Comparison of ENCODE assay signal across 8 cellular contexts in genomic region chr7:135977020-135977741, GRCh38. TPM values are rescaled to one million over a fixed set of nuclear protein-coding genes. Genes with fewer than 3 reads are reported as not detected.
DNase-seq lines count a peak whose midpoint lies in the region; ATAC-seq and TF ChIP-seq lines count a peak whose summit lies in the region.

Gene MTPN, minus strand, starts transcription at chr7:135977359. Its CDS starts 259 bp downstream, at chr7:135977100.

- ATAC-seq in GM18870 (IDR thresholded peaks at IDR 0.05; ENCODE audit: unreplicated experiment) (peak; percentile 41), HG03135 (IDR thresholded peaks at IDR 0.05; ENCODE audit: unreplicated experiment) (peak; percentile 54)

- H3K4me1 ChIP-seq in ACC112 (ENCODE audit: control insufficient read depth, insufficient read depth, low read length, unreplicated experiment) (peaks cover 31% of the 10 kb centered on the region), breast epithelium (no peaks in the 10 kb centered on the region), skeletal muscle tissue (ENCODE audit: control insufficient read depth in 3 of 3, insufficient read depth in 3 of 3, low read length in 3 of 3) (peaks cover 12 to 19% (median 15%) of the 10 kb centered on the region in 3 donors)

- H3K9ac ChIP-seq in skeletal muscle tissue (ENCODE audit: low read depth in 1 of 3, low read length in 3 of 3): peak within 1 kb of the TSS; percentile 79 to 89 (median 88)

- peaks cover 50% of the 10 kb centered on the region for H3K79me2 ChIP-seq in ACC112 (ENCODE audit: control insufficient read depth, insufficient read depth, low read length, unreplicated experiment)

- H3K4me3 ChIP-seq in ACC112 (ENCODE audit: low read depth, low read length) (peak within 1 kb of the TSS; percentile 84), breast epithelium (peak within 1 kb of the TSS; percentile 92 to 96 (median 95)), iPS-18c (ENCODE audit: insufficient read depth, low read depth, low read length) (peak within 1 kb of the TSS; percentile 94), skeletal muscle tissue (ENCODE audit: low read length in 3 of 3) (peak within 1 kb of the TSS; percentile 88 to 93 (median 91))

- TF ChIP-seq POLR2A in breast epithelium (IDR thresholded peaks at IDR 0.05): no peak

- H3K27me3 ChIP-seq in ACC112 (ENCODE audit: insufficient read depth, low read length): no peaks in the 10 kb centered on the region
- no peaks in the 10 kb centered on the region for H3K27me3 ChIP-seq in breast epithelium
- H3K27me3 ChIP-seq in skeletal muscle tissue (ENCODE audit: control insufficient read depth in 3 of 3, insufficient read depth in 3 of 3, low read length in 3 of 3): no peaks in the 10 kb centered on the region

- peak; percentile 98 for DNase-seq in NCI-H2196 treated with DMSO at 0.1 percent for 48 hours (lab: John Stamatoyannopoulos, UW; ENCODE audit: unreplicated experiment)
- DNase-seq in breast epithelium (ENCODE audit: low spot score in 2 of 2): peak; percentile 98

- H3K27ac ChIP-seq in ACC112 (ENCODE audit: low read depth, low read length): peak within 1 kb of the TSS; percentile 21; the same call in 1 of the 2 replicates
- peak within 1 kb of the TSS; percentile 79 for H3K27ac ChIP-seq in VCaP
- H3K27ac ChIP-seq in breast epithelium: peak within 1 kb of the TSS; percentile 88 to 94
- H3K27ac ChIP-seq in skeletal muscle tissue (ENCODE audit: low read depth, low read length): peak within 1 kb of the TSS; percentile 80

- intact Hi-C loops in breast epithelium (cut with DNase I; ENCODE audit: low total_unique reads): loop anchor here (10.0 kb wide), 1 partner anchor 1222 kb away; no protein-coding TSS in a partner anchor

- peak within 1 kb of the TSS; percentile 88 for H2AFZ ChIP-seq in ACC112 (ENCODE audit: low read length, unreplicated experiment)

- peaks cover 5% of the 10 kb centered on the region for H3K36me3 ChIP-seq in ACC112 (ENCODE audit: insufficient read depth, low read length)
- no peaks in the 10 kb centered on the region for H3K36me3 ChIP-seq in breast epithelium
- peaks cover 0 to 3% (median 0%) of the 10 kb centered on the region in 3 donors for H3K36me3 ChIP-seq in skeletal muscle tissue (ENCODE audit: control insufficient read depth in 3 of 3, insufficient read depth in 3 of 3, low read length in 3 of 3)

- no peak for TF ChIP-seq CTCF in VCaP (conservative IDR thresholded peaks at IDR 0.05)
- no peak for TF ChIP-seq CTCF in breast epithelium (IDR thresholded peaks at IDR 0.05)

- H3K9me3 ChIP-seq in breast epithelium (no peaks in the 10 kb centered on the region), iPS-18c (ENCODE audit: control insufficient read depth, insufficient read depth, low read length) (no peaks in the 10 kb centered on the region), skeletal muscle tissue (ENCODE audit: control insufficient read depth in 3 of 3, low read length in 3 of 3) (no peaks in the 10 kb centered on the region)

RNA-seq across cellular contexts. Expression of gene MTPN, which starts in this region (rescaled TPM):
- total RNA-seq in breast epithelium: 10 to 100 TPM; 66.5 to 97.0 (median 85.5) TPM
- 54.8 TPM for total RNA-seq in skeletal muscle tissue

Comparison
In these comparisons a context has a peak if more than half of its experiments do, and no peak if none do; other contexts are left out.
1. Peak in every context shown above with its lines: DNase-seq, ATAC-seq, H3K4me3 ChIP-seq and H3K27ac ChIP-seq.
2. H3K27ac ChIP-seq: peak in every context shown above with its lines; median percentile 91 in breast epithelium; 80 in skeletal muscle tissue; 79 in VCaP; 21 in ACC112.